Comparison of ENCODE assay signal across 23 cellular contexts in the genomic region with DNA sequence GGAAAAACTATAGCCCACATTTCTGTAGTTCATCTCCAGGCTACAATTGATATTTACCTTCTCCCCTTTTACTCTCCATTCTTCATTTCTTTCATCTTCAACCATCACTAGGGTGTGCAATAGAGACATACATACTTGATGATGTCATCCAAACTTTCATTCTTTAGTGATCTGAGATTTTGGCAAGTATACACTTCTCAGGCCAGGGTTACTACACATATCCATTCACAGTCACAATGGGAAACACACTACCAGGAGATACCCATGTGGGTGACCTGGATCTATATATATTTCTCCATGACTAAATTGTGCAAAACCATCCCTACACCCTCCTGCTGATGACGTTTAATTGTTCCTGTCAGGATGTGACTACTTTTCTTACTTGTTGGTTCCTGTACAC.
DNase-seq lines count a peak whose midpoint lies in the region; ATAC-seq, FAIRE-seq and TF ChIP-seq lines count a peak whose summit lies in the region.
"Had no signal": no experiment of that assay in that cellular context is flagged by ENCODE, and none has a peak within 500 bp of the region (broad histone marks: within the 10 kb centered on the region; RNA-seq: fewer than 3 reads in every experiment).

No MANE protein-coding gene starts in this region.

- FAIRE-seq in kidney (lab: Jason Lieb, UNC), result no peak
- FAIRE-seq: A204.1, H54, K562 had no signal

- H4K20me1 ChIP-seq in fibroblast of lung (ENCODE audit: control insufficient read depth, extremely low read depth, insufficient read depth, low read length), result no peaks in the 10 kb centered on the region
- no peaks in the 10 kb centered on the region for H4K20me1 ChIP-seq in osteoblast (ENCODE audit: insufficient read depth, low read length)

- intact Hi-C loops in kidney (cut with DNase I), result no loop called here

- in situ Hi-C loops in KBM-7 (cut with MboI; ENCODE audit: low pct_unique_long_range_greater_than_20kb, low sequenced_read_pairs), result no loop called here

- H3K9me3 ChIP-seq in adipocyte (ENCODE audit: control insufficient read depth, low read length) (no peaks in the 10 kb centered on the region), fibroblast of lung (ENCODE audit: control insufficient read depth, insufficient read depth, low read depth, low read length) (no peaks in the 10 kb centered on the region), kidney (ENCODE audit: control insufficient read depth in 1 of 2, low read length in 2 of 2) (no peaks in the 10 kb centered on the region), osteoblast (ENCODE audit: low read depth, low read length) (no peaks in the 10 kb centered on the region)
- H3K9me3 ChIP-seq: SK-N-SH had no signal

- H3K4me2 ChIP-seq in fibroblast of lung (ENCODE audit: extremely low read depth, insufficient read depth, low read length), result no peak overlapping the region
- H3K4me2 ChIP-seq in osteoblast (ENCODE audit: insufficient read depth, low read length), result no peak overlapping the region
- H3K4me2 ChIP-seq: SK-N-SH had no signal

- H3K4me1 ChIP-seq in adipocyte (ENCODE audit: control insufficient read depth, insufficient read depth, low read length), result no peaks in the 10 kb centered on the region
- no peaks in the 10 kb centered on the region for H3K4me1 ChIP-seq in fibroblast of lung (ENCODE audit: control insufficient read depth, extremely low read depth, insufficient read depth, low read length)
- no peaks in the 10 kb centered on the region for H3K4me1 ChIP-seq in kidney (ENCODE audit: control insufficient read depth in 1 of 2, insufficient read depth in 1 of 2, low read depth in 1 of 2, low read length in 2 of 2)
- H3K4me1 ChIP-seq in osteoblast (ENCODE audit: insufficient read depth, low read length), result no peaks in the 10 kb centered on the region

- H3K36me3 ChIP-seq in adipocyte (ENCODE audit: control insufficient read depth, insufficient read depth, low read length, severe bottlenecking), result no peaks in the 10 kb centered on the region
- H3K36me3 ChIP-seq in fibroblast of lung (ENCODE audit: control insufficient read depth, insufficient read depth, low read length), result no peaks in the 10 kb centered on the region
- no peaks in the 10 kb centered on the region for H3K36me3 ChIP-seq in kidney (ENCODE audit: control insufficient read depth in 1 of 2, insufficient read depth in 2 of 2, low read length in 2 of 2)
- no peaks in the 10 kb centered on the region for H3K36me3 ChIP-seq in osteoblast (ENCODE audit: insufficient read depth, low read length)

- H3K79me2 ChIP-seq in fibroblast of lung (ENCODE audit: control insufficient read depth, insufficient read depth, low read length) (no peaks in the 10 kb centered on the region), osteoblast (ENCODE audit: insufficient read depth, low read length) (no peaks in the 10 kb centered on the region)

- no peak overlapping the region for H3K27ac ChIP-seq in fibroblast of lung (ENCODE audit: insufficient read depth, low read length)
- H3K27ac ChIP-seq in kidney (ENCODE audit: low read depth in 2 of 2, low read length in 2 of 2), result no peak overlapping the region
- H3K27ac ChIP-seq in osteoblast (ENCODE audit: low read depth, low read length), result no peak overlapping the region
- H3K27ac ChIP-seq: HL-60 had no signal

- H3K4me3 ChIP-seq in adipocyte (ENCODE audit: low read length), result no peak overlapping the region
- H3K4me3 ChIP-seq in fibroblast of lung (replicated peaks in 1 of 4; ENCODE audit: control extremely low read depth in 1 of 4, insufficient read depth in 1 of 4, low read depth in 3 of 4, low read length in 4 of 4), result no peak overlapping the region
- no peak overlapping the region for H3K4me3 ChIP-seq in kidney (ENCODE audit: low read length in 2 of 2)
- no peak overlapping the region for H3K4me3 ChIP-seq in osteoblast (ENCODE audit: insufficient read depth, low read length)
- H3K4me3 ChIP-seq: K562 had no signal

- TF ChIP-seq CTCF in fibroblast of lung (conservative IDR thresholded peaks at IDR 0.05 in 1 of 2, IDR thresholded peaks at IDR 0.05 in 1 of 2; ENCODE audit: low read depth in 1 of 2, low read length in 2 of 2), result no peak
- TF ChIP-seq CTCF in kidney (IDR thresholded peaks at IDR 0.05; ENCODE audit: borderline replicate concordance, extremely low read depth, insufficient read depth), result no peak
- no peak for TF ChIP-seq CTCF in osteoblast (IDR thresholded peaks at IDR 0.05; ENCODE audit: extremely low read depth, low read depth, low read length)

- no peaks in the 10 kb centered on the region for H3K27me3 ChIP-seq in adipocyte (replicated peaks; ENCODE audit: control insufficient read depth, insufficient read depth, low read length)
- H3K27me3 ChIP-seq in fibroblast of lung (ENCODE audit: control insufficient read depth, insufficient read depth, low read length), result no peaks in the 10 kb centered on the region
- no peaks in the 10 kb centered on the region for H3K27me3 ChIP-seq in osteoblast (ENCODE audit: insufficient read depth, low read length)

- ATAC-seq in SK-N-SH treated with all-trans-retinoic acid at 6 μM for 48 hours, result no peak
- ATAC-seq: K562, PC-3 had no signal

- peak; percentile 6 for DNase-seq in AG08395 (ENCODE audit: low spot score)
- peak; percentile 2 for DNase-seq in GM03348 (ENCODE audit: low spot score)
- DNase-seq in adipocyte (ENCODE audit: low read depth), result peak; percentile 20
- DNase-seq in fibroblast of lung (ENCODE audit: low read depth in 2 of 2), result peak; percentile 4 to 6
- DNase-seq in KBM-7, result no peak
- no peak for DNase-seq in kidney
- DNase-seq in osteoblast (ENCODE audit: insufficient read length, low spot score, missing footprints), result no peak
- DNase-seq: C1 segment of cervical spinal cord; CD8-positive, alpha-beta memory T cell; DMS53; NCI-H1105 treated with DMSO at 0.1 percent for 48 hours; NCI-H1694; NCI-H345; NCI-H524 treated with DMSO at 0.1 percent for 48 hours; PC-3; RPMI8226; SHP77 treated with DMSO at 0.1 percent for 48 hours; SK-N-SH had no signal

- H2AFZ ChIP-seq in fibroblast of lung (ENCODE audit: low read length), result no peak overlapping the region
- H2AFZ ChIP-seq in osteoblast (ENCODE audit: low read length), result no peak overlapping the region

- H3K9ac ChIP-seq in adipocyte (ENCODE audit: low read length) (no peak overlapping the region), fibroblast of lung (ENCODE audit: insufficient read depth, low read length) (no peak overlapping the region), kidney (ENCODE audit: low read length in 2 of 2) (no peak overlapping the region)
- H3K9ac ChIP-seq: SK-N-SH had no signal

TF ChIP-seq in SK-N-SH treated with all-trans-retinoic acid at 6 μM for 48 hours, 23 proteins besides CTCF, POLR2A, EP300 and RAD21 (continues in another document):
- TF ChIP-seq OSR1 (CRISPR knock-in tag; IDR thresholded peaks at IDR 0.05) (no peak), POU6F1 (CRISPR knock-in tag; IDR thresholded peaks at IDR 0.05; ENCODE audit: borderline replicate concordance, low read depth) (no peak), ZNF70 (CRISPR knock-in tag; IDR thresholded peaks at IDR 0.05) (no peak), ZNF8 (CRISPR knock-in tag; IDR thresholded peaks at IDR 0.05) (no peak), ARNTL (CRISPR knock-in tag; IDR thresholded peaks at IDR 0.05; ENCODE audit: borderline replicate concordance, low read depth) (no peak), SNAI2 (CRISPR knock-in tag; IDR thresholded peaks at IDR 0.05) (no peak), CREB5 (CRISPR knock-in tag; IDR thresholded peaks at IDR 0.05; ENCODE audit: low read depth) (no peak), TCF4 (CRISPR knock-in tag; IDR thresholded peaks at IDR 0.05; ENCODE audit: borderline replicate concordance) (no peak), ESRRG (CRISPR knock-in tag; IDR thresholded peaks at IDR 0.05) (no peak), PPARA (CRISPR knock-in tag; IDR thresholded peaks at IDR 0.05; ENCODE audit: borderline replicate concordance) (no peak), ZC3H10 (CRISPR knock-in tag; IDR thresholded peaks at IDR 0.05) (no peak)
- TF ChIP-seq, protein P1, sequence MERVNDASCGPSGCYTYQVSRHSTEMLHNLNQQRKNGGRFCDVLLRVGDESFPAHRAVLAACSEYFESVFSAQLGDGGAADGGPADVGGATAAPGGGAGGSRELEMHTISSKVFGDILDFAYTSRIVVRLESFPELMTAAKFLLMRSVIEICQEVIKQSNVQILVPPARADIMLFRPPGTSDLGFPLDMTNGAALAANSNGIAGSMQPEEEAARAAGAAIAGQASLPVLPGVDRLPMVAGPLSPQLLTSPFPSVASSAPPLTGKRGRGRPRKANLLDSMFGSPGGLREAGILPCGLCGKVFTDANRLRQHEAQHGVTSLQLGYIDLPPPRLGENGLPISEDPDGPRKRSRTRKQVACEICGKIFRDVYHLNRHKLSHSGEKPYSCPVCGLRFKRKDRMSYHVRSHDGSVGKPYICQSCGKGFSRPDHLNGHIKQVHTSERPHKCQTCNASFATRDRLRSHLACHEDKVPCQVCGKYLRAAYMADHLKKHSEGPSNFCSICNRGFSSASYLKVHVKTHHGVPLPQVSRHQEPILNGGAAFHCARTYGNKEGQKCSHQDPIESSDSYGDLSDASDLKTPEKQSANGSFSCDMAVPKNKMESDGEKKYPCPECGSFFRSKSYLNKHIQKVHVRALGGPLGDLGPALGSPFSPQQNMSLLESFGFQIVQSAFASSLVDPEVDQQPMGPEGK (CRISPR knock-in tag; IDR thresholded peaks at IDR 0.05; ENCODE audit: borderline replicate concordance), result no peak

Comparison
In these comparisons a context has a peak if more than half of its experiments do, and no peak if none do; other contexts are left out.
1. DNase-seq: peak in AG08395 (single experiment), GM03348 (single experiment), adipocyte (single experiment) and fibroblast of lung (2 of 2); none in KBM-7 (single experiment), kidney (single experiment) and osteoblast (single experiment).